13 cellular contexts compared by ENCODE assay signal in genomic region chr1:33128781-33129180, GRCh38. TPM values are rescaled to one million over a fixed set of nuclear protein-coding genes. Genes with fewer than 3 reads are reported as not detected.
A peak's percentile ranks its signal among the peaks of the same experiment; 100 is the strongest.
DNase-seq lines count a peak whose midpoint lies in the region; ATAC-seq and TF ChIP-seq lines count a peak whose summit lies in the region.
"Had no signal": no experiment of that assay in that cellular context is flagged by ENCODE, and none has a peak within 500 bp of the region (broad histone marks: within the 10 kb centered on the region; RNA-seq: fewer than 3 reads in every experiment).

No MANE protein-coding gene starts in this region.

- peak overlapping the region in 5 of 6 donors; percentile 31 to 63 (median 51) for H3K27ac Mint-ChIP-seq in immature natural killer cell

- H2AFZ ChIP-seq in DND-41 (ENCODE audit: low read depth, low read length): no peak overlapping the region

- no TSS peak for BruUV-seq in A673 (replicated peaks; lab: Mats Ljungman, UMichigan)

- H3K4me1 Mint-ChIP-seq in immature natural killer cell: peaks cover 65 to 76% of the 10 kb centered on the region in 2 donors

- peak overlapping the region; percentile 94 for H3K4me2 ChIP-seq in DND-41 (ENCODE audit: insufficient read depth, low read length)

- TF ChIP-seq CTCF in A673 (conservative IDR thresholded peaks at IDR 0.05; ENCODE audit: low read depth, low read length) (no peak), DND-41 (IDR thresholded peaks at IDR 0.05; ENCODE audit: borderline replicate concordance, extremely low read depth, low read length, poor library complexity, severe bottlenecking) (no peak), lower lobe of right lung (IDR thresholded peaks at IDR 0.05) (no peak)

- H3K36me3 ChIP-seq in A673 (ENCODE audit: insufficient read depth, low read length, poor library complexity, severe bottlenecking) (no peaks in the 10 kb centered on the region), DND-41 (ENCODE audit: insufficient read depth, low read length) (no peaks in the 10 kb centered on the region; the same call in 1 of the 2 replicates), lower lobe of right lung (peaks cover 5% of the 10 kb centered on the region)

- H3K4me3 ChIP-seq in A673 (ENCODE audit: low read depth, low read length, poor library complexity, severe bottlenecking) (peak overlapping the region; percentile 73), DND-41 (ENCODE audit: low read depth in 1 of 2, low read length in 2 of 2) (peak overlapping the region in 1 of 2 experiments; percentile 95; a peak in 2 of 4 replicates), lower lobe of right lung (no peak overlapping the region)

- CTCF ChIA-PET in A673 (lab: Charles Lee): no interaction called here

- H3K27ac ChIP-seq in A673 (ENCODE audit: low read depth, low read length, poor library complexity, severe bottlenecking): no peak overlapping the region
- peak overlapping the region; percentile 96 for H3K27ac ChIP-seq in DND-41 (ENCODE audit: low read length)
- H3K27ac ChIP-seq in lower lobe of right lung: no peak overlapping the region

- no peak for ATAC-seq in DND-41 (ENCODE audit: insufficient read depth, low read depth)
- no peak for ATAC-seq in SK-N-SH treated with all-trans-retinoic acid at 6 μM for 48 hours
- ATAC-seq in HG03342 (IDR thresholded peaks at IDR 0.05; ENCODE audit: unreplicated experiment): no peak
- ATAC-seq in lower lobe of right lung: no peak

- no peaks in the 10 kb centered on the region for H3K9me3 ChIP-seq in A673 (ENCODE audit: low read depth, low read length, poor library complexity, severe bottlenecking)
- H3K9me3 ChIP-seq in DND-41 (ENCODE audit: insufficient read depth, low read length, severe bottlenecking): no peaks in the 10 kb centered on the region
- no peaks in the 10 kb centered on the region for H3K9me3 ChIP-seq in lower lobe of right lung

- DNase-seq in A673 (ENCODE audit: low spot score): no peak
- DNase-seq in DND-41: no peak
- DNase-seq in immature natural killer cell: no peak
- no peak for DNase-seq in G401 (ENCODE audit: low spot score)
- no peak for DNase-seq in lower lobe of right lung
- no peak for DNase-seq in DMS79 (lab: John Stamatoyannopoulos, UW)
- DNase-seq: aorta; foreskin melanocyte; stimulated activated CD4-positive, alpha-beta T cell treated with anti-CD3 and anti-CD28 coated beads, Interleukin-2, amount 100 ng/mL, for 24 hours; stimulated activated naive CD4-positive, alpha-beta T cell treated with Interleukin-2 at 50 U/mL for 16 hours; SW 1271 had no signal

- peaks cover 7 to 17% (median 11%) of the 10 kb centered on the region in 3 donors for H3K36me3 Mint-ChIP-seq in immature natural killer cell

- H3K27me3 ChIP-seq in A673 (replicated peaks; ENCODE audit: insufficient read depth, low read depth, low read length, poor library complexity): no peaks in the 10 kb centered on the region
- no peaks in the 10 kb centered on the region for H3K27me3 ChIP-seq in DND-41 (ENCODE audit: insufficient read depth, low read length, poor library complexity)
- H3K27me3 ChIP-seq in lower lobe of right lung (ENCODE audit: low read depth): no peaks in the 10 kb centered on the region

- POLR2A ChIA-PET in A673 (lab: Charles Lee; ENCODE audit: low non-redundant PET): no interaction called here

- peaks cover 29% of the 10 kb centered on the region for H3K4me1 ChIP-seq in A673 (ENCODE audit: insufficient read depth, low read length, poor library complexity, severe bottlenecking)
- H3K4me1 ChIP-seq in DND-41 (ENCODE audit: insufficient read depth, low read length): peaks cover 46% of the 10 kb centered on the region
- peaks cover 25% of the 10 kb centered on the region for H3K4me1 ChIP-seq in lower lobe of right lung

- peaks cover 5 to 10% (median 10%) of the 10 kb centered on the region in 3 donors for H3K27me3 Mint-ChIP-seq in immature natural killer cell (ENCODE audit: low read depth in 3 of 3)

- H3K4me3 Mint-ChIP-seq in immature natural killer cell: peak overlapping the region; percentile 0 to 62 (median 3)

- intact Hi-C loops in A673 (cut with micrococcal nuclease; ENCODE audit: unreplicated experiment) (loop anchor here (5.0 kb wide), 1 partner anchor 234 kb away; no protein-coding TSS in a partner anchor), lower lobe of right lung (cut with DNase I) (no loop called here)

- peaks cover 2% of the 10 kb centered on the region; the same call in 1 of the 2 replicates for H4K20me1 ChIP-seq in DND-41 (ENCODE audit: insufficient read depth, low read length)

- H3K9ac ChIP-seq in DND-41 (ENCODE audit: low read depth, low read length): no peak overlapping the region; the same call in 1 of the 2 replicates

- in situ Hi-C loops in G401 (cut with HindIII; ENCODE audit: low sequenced_read_pairs): no loop called here

- H3K9me3 Mint-ChIP-seq in immature natural killer cell: no peaks in the 10 kb centered on the region

- H3K79me2 ChIP-seq in DND-41 (ENCODE audit: insufficient read depth, low read length): peaks cover 28% of the 10 kb centered on the region

TF ChIP-seq in SK-N-SH treated with all-trans-retinoic acid at 6 μM for 48 hours, 23 proteins besides CTCF, POLR2A, EP300 and RAD21:
- TF ChIP-seq ZFP3 (CRISPR knock-in tag; IDR thresholded peaks at IDR 0.05) (0 out of 2 replicates have a peak, but pooled peaks have one; percentile 38), BACH2 (CRISPR knock-in tag; IDR thresholded peaks at IDR 0.05; ENCODE audit: borderline replicate concordance) (no peak)
TF ChIP-seq in SK-N-SH treated with all-trans-retinoic acid at 6 μM for 48 hours: peak in this region for 1.

RNA-seq across cellular contexts. Expression of gene AZIN2, which starts 47.8 kb away (rescaled TPM):
- total RNA-seq in A673 (2021): 3.6 and 4.6 TPM in 2 replicates
- polyA plus RNA-seq in immature natural killer cell: 1 to 10 TPM; 1.6 to 2.9 (median 1.8) TPM
- 13.1 and 13.6 TPM in 2 replicates for total RNA-seq in G401 (2014; rRNA removed; shearing (Covaris generic))
- total RNA-seq in lower lobe of right lung: 2.4 TPM

RNA-seq across cellular contexts. Expression of gene TRIM62, which starts 53.1 kb away (rescaled TPM):
- total RNA-seq in A673 (2021) (2.8 and 3.5 TPM in 2 replicates), lower lobe of right lung (6.5 TPM)
- 1 to 10 TPM in 2 of 3 donors, not detected in 1; 2.5 to 8.0 TPM for polyA plus RNA-seq in immature natural killer cell
- 1.5 and 1.7 TPM in 2 replicates for total RNA-seq in G401 (2014; rRNA removed; shearing (Covaris generic))
